ENCODE assay signal across 9 cellular contexts in genomic region chr6:138555294-138555988, GRCh38. TPM values are rescaled to one million over a fixed set of nuclear protein-coding genes. Genes with fewer than 3 reads are reported as not detected.
DNase-seq lines count a peak whose midpoint lies in the region; ATAC-seq and TF ChIP-seq lines count a peak whose summit lies in the region.
"Had no signal": no experiment of that assay in that cellular context is flagged by ENCODE, and none has a peak within 500 bp of the region (broad histone marks: within the 10 kb centered on the region; RNA-seq: fewer than 3 reads in every experiment).

No MANE protein-coding gene starts in this region.

- ATAC-seq in activated CD8-positive, alpha-beta T cell treated with anti-CD3 and anti-CD28 coated beads for 36 hours: no peak
- no peak for ATAC-seq in HG03159 (IDR thresholded peaks at IDR 0.05; ENCODE audit: unreplicated experiment)

- H3K4me1 ChIP-seq in endodermal cell (ENCODE audit: control insufficient read depth, insufficient read depth, low read length): peaks cover 15% of the 10 kb centered on the region

- in situ Hi-C loops in KBM-7 (cut with MboI; ENCODE audit: low pct_unique_long_range_greater_than_20kb, low sequenced_read_pairs): no loop called here

- no peaks in the 10 kb centered on the region for H3K36me3 ChIP-seq in endodermal cell (ENCODE audit: control insufficient read depth, insufficient read depth, low read length)

- TF ChIP-seq CTCF in endodermal cell (conservative IDR thresholded peaks at IDR 0.05): no peak
- no peak for TF ChIP-seq CTCF in mesothelial cell of epicardium (IDR thresholded peaks at IDR 0.05; ENCODE audit: unreplicated experiment)
- TF ChIP-seq CTCF in activated CD8-positive, alpha-beta T cell treated with anti-CD3 and anti-CD28 coated beads for 36 hours (IDR thresholded peaks at IDR 0.05): no peak

- intact Hi-C loops in activated CD8-positive, alpha-beta T cell treated with anti-CD3 and anti-CD28 coated beads for 36 hours (cut with micrococcal nuclease): no loop called here

- H3K27me3 ChIP-seq in endodermal cell (ENCODE audit: control insufficient read depth, insufficient read depth, low read length, poor library complexity, severe bottlenecking): no peaks in the 10 kb centered on the region

- H3K4me3 Mint-ChIP-seq in endodermal cell (no peak overlapping the region), mesothelial cell of epicardium (no peak overlapping the region)
- H3K4me3 Mint-ChIP-seq in activated CD8-positive, alpha-beta T cell treated with anti-CD3 and anti-CD28 coated beads for 36 hours: no peak overlapping the region

- 27 to 33% methylated on average over 4 to 6 of the region's 6 CpGs for WGBS in endodermal cell (ENCODE audit: insufficient coverage in 1 of 2, insufficient read length in 1 of 2), 2 experiments

- H3K36me3 Mint-ChIP-seq in endodermal cell (ENCODE audit: low read depth) (no peaks in the 10 kb centered on the region), mesothelial cell of epicardium (no peaks in the 10 kb centered on the region)
- H3K36me3 Mint-ChIP-seq in activated CD8-positive, alpha-beta T cell treated with anti-CD3 and anti-CD28 coated beads for 36 hours (ENCODE audit: low read depth): no peaks in the 10 kb centered on the region

- DNase-seq in ELR (ENCODE audit: low read depth) (peak; percentile 61), KBM-7 (peak; percentile 73), endodermal cell (peak; percentile 78), mesothelial cell of epicardium (ENCODE audit: low spot score in 2 of 2, unreplicated experiment in 2 of 2) (no peak), SHP77 (lab: John Stamatoyannopoulos, UW) (no peak), DMS53 treated with DMSO at 0.1 percent for 48 hours (lab: John Stamatoyannopoulos, UW; ENCODE audit: unreplicated experiment) (no peak)
- no peak for DNase-seq in activated CD8-positive, alpha-beta T cell treated with anti-CD3 and anti-CD28 coated beads for 36 hours
- DNase-seq: posterior cingulate gyrus had no signal

- H3K4me1 Mint-ChIP-seq in endodermal cell (peaks cover 30% of the 10 kb centered on the region), mesothelial cell of epicardium (peaks cover 26% of the 10 kb centered on the region)
- no peaks in the 10 kb centered on the region for H3K4me1 Mint-ChIP-seq in activated CD8-positive, alpha-beta T cell treated with anti-CD3 and anti-CD28 coated beads for 36 hours (ENCODE audit: low read depth)

- H3K27me3 Mint-ChIP-seq in endodermal cell (ENCODE audit: insufficient read depth) (peaks cover 4% of the 10 kb centered on the region), mesothelial cell of epicardium (ENCODE audit: low read depth) (no peaks in the 10 kb centered on the region)
- no peaks in the 10 kb centered on the region for H3K27me3 Mint-ChIP-seq in activated CD8-positive, alpha-beta T cell treated with anti-CD3 and anti-CD28 coated beads for 36 hours

- H3K27ac Mint-ChIP-seq in endodermal cell (peak overlapping the region; percentile 79), mesothelial cell of epicardium (peak overlapping the region; percentile 88)
- H3K27ac Mint-ChIP-seq in activated CD8-positive, alpha-beta T cell treated with anti-CD3 and anti-CD28 coated beads for 36 hours: no peak overlapping the region

- peak overlapping the region; percentile 83 for H3K27ac ChIP-seq in endodermal cell (ENCODE audit: low read depth, low read length)

- CTCF ChIA-PET in activated CD8-positive, alpha-beta T cell treated with anti-CD3 and anti-CD28 coated beads for 36 hours (lab: Charles Lee): no interaction called here

- no peaks in the 10 kb centered on the region for H3K9me3 ChIP-seq in endodermal cell (ENCODE audit: control insufficient read depth, low read length)

- peak overlapping the region; percentile 36 for H3K9ac ChIP-seq in endodermal cell (ENCODE audit: extremely low read depth, low read length, poor library complexity, severe bottlenecking)

- no peaks in the 10 kb centered on the region for H3K9me3 Mint-ChIP-seq in endodermal cell
- H3K9me3 Mint-ChIP-seq in mesothelial cell of epicardium: no peaks in the 10 kb centered on the region
- no peaks in the 10 kb centered on the region for H3K9me3 Mint-ChIP-seq in activated CD8-positive, alpha-beta T cell treated with anti-CD3 and anti-CD28 coated beads for 36 hours

- H3K4me3 ChIP-seq in endodermal cell (ENCODE audit: low read length): peak overlapping the region; percentile 41

- POLR2A ChIA-PET in activated CD8-positive, alpha-beta T cell treated with anti-CD3 and anti-CD28 coated beads for 36 hours (lab: Charles Lee): no interaction called here

RNA-seq across cellular contexts. Expression of gene NHSL1, which starts 56.1 kb away (rescaled TPM):
- total RNA-seq in endodermal cell: 10 to 100 TPM; 16.3 to 17.5 TPM
- 37.8 TPM for polyA plus RNA-seq in endodermal cell (2013, experiment 1 of 2)
- polyA plus RNA-seq in endodermal cell (2013, experiment 2 of 2): 25.3 TPM
- total RNA-seq in mesothelial cell of epicardium: 66.1 to 73.6 TPM (median 68.0 TPM) in 3 replicates
- total RNA-seq in activated CD8-positive, alpha-beta T cell treated with anti-CD3 and anti-CD28 coated beads for 36 hours: under 1 TPM; 0.18 to 0.49 TPM

Comparison
In these comparisons a context has a peak if more than half of its experiments do, and no peak if none do; other contexts are left out.
1. DNase-seq: peak in ELR (single experiment), KBM-7 (single experiment) and endodermal cell (single experiment); none in mesothelial cell of epicardium (0 of 2), activated CD8-positive, alpha-beta T cell treated with anti-CD3 and anti-CD28 coated beads for 36 hours (single experiment), SHP77 (0 of 2) and DMS53 treated with DMSO at 0.1 percent for 48 hours (single experiment).
2. RNA of gene NHSL1, which starts 56.1 kb away (total RNA-seq): 66.1 to 73.6 TPM in mesothelial cell of epicardium and 16.3 to 17.5 TPM in endodermal cell; 0.18 to 0.49 TPM in activated CD8-positive, alpha-beta T cell treated with anti-CD3 and anti-CD28 coated beads for 36 hours; every median in the first group is over 10 times any median in the second.